In genomic region chr2:240060977-240061591, GRCh38 we compare ENCODE assay signal across 9 cellular contexts. TPM values are rescaled to one million over a fixed set of nuclear protein-coding genes. Genes with fewer than 3 reads are reported as not detected.
DNase-seq lines count a peak whose midpoint lies in the region; ATAC-seq and TF ChIP-seq lines count a peak whose summit lies in the region.
"Had no signal": no experiment of that assay in that cellular context is flagged by ENCODE, and none has a peak within 500 bp of the region (broad histone marks: within the 10 kb centered on the region; RNA-seq: fewer than 3 reads in every experiment).

No MANE protein-coding gene starts in this region.

- no peaks in the 10 kb centered on the region for H3K79me2 ChIP-seq in GM23248 (ENCODE audit: insufficient read depth)

- H3K27me3 ChIP-seq in GM23248 (replicated peaks; ENCODE audit: insufficient read depth) (peaks cover 46% of the 10 kb centered on the region), gastroesophageal sphincter (peaks cover 40% of the 10 kb centered on the region), prostate gland (replicated peaks; ENCODE audit: insufficient read depth) (no peaks in the 10 kb centered on the region)

- DNase-seq in CD1c-positive myeloid dendritic cell (ENCODE audit: extremely low spot score) (peak; percentile 65), GM23248 (peak; percentile 69), NCI-H526 (lab: John Stamatoyannopoulos, UW) (peak; percentile 48 to 78), prostate gland (ENCODE audit: low spot score) (peak; percentile 26), HuH-7.5 (ENCODE audit: low spot score) (no peak)
- DNase-seq in activated T-cell treated with anti-CD3 and anti-CD28 coated beads, Interleukin-2, amount 50 U/mL, for 72 hours, result peak; percentile 45 to 50

- in situ Hi-C loops in GM23248 (cut with MboI), result no loop called here

- H4K20me1 ChIP-seq in GM23248 (ENCODE audit: insufficient read depth), result no peaks in the 10 kb centered on the region

- no peak overlapping the region for H3K4me3 ChIP-seq in GM23248
- no peak overlapping the region for H3K4me3 ChIP-seq in gastroesophageal sphincter
- H3K4me3 ChIP-seq in prostate gland, result no peak overlapping the region

- H3K9me3 Mint-ChIP-seq in activated T-cell treated with anti-CD3 and anti-CD28 coated beads, Interleukin-2, amount 50 U/mL, for 72 hours, result no peaks in the 10 kb centered on the region

- H3K9ac ChIP-seq in GM23248, result no peak overlapping the region

- no peak overlapping the region for H3K4me3 Mint-ChIP-seq in activated T-cell treated with anti-CD3 and anti-CD28 coated beads, Interleukin-2, amount 50 U/mL, for 72 hours

- no peaks in the 10 kb centered on the region for H3K9me2 ChIP-seq in GM23248 (ENCODE audit: insufficient read depth)

- no peak overlapping the region for H3K27ac Mint-ChIP-seq in activated T-cell treated with anti-CD3 and anti-CD28 coated beads, Interleukin-2, amount 50 U/mL, for 72 hours

- H3K4me2 ChIP-seq in GM23248 (ENCODE audit: unreplicated experiment), result no peak overlapping the region

- no peaks in the 10 kb centered on the region for H3K36me3 Mint-ChIP-seq in activated T-cell treated with anti-CD3 and anti-CD28 coated beads, Interleukin-2, amount 50 U/mL, for 72 hours (ENCODE audit: insufficient read depth in 2 of 2)

- peak; percentile 55 to 62 for ATAC-seq in activated T-cell treated with anti-CD3 and anti-CD28 coated beads, Interleukin-2, amount 50 U/mL, for 72 hours (replicated peaks in 1 of 2)
- ATAC-seq in gastroesophageal sphincter, result no peak
- ATAC-seq in GM21825 (IDR thresholded peaks at IDR 0.05; ENCODE audit: unreplicated experiment), result no peak

- H3K27ac ChIP-seq in GM23248 (no peak overlapping the region), gastroesophageal sphincter (no peak overlapping the region), prostate gland (no peak overlapping the region)

- intact Hi-C loops in prostate gland (cut with DNase I), result loop anchor here (2.0 kb wide), 1 partner anchor 84 kb away; no protein-coding TSS in a partner anchor

- H3K36me3 ChIP-seq in GM23248 (ENCODE audit: low read depth), result no peaks in the 10 kb centered on the region
- no peaks in the 10 kb centered on the region for H3K36me3 ChIP-seq in gastroesophageal sphincter
- H3K36me3 ChIP-seq in prostate gland, result no peaks in the 10 kb centered on the region

- no peaks in the 10 kb centered on the region for H3K9me3 ChIP-seq in GM23248 (ENCODE audit: low read depth)
- no peaks in the 10 kb centered on the region for H3K9me3 ChIP-seq in gastroesophageal sphincter
- H3K9me3 ChIP-seq in prostate gland, result no peaks in the 10 kb centered on the region

- H2AFZ ChIP-seq in GM23248, result no peak overlapping the region

- WGBS in GM23248 (ENCODE audit: low coverage in 1 of 2, low lambda C conversion rate in 2 of 2, missing lambda C conversion rate in 2 of 2), 2 experiments, result 33 to 46% methylated on average over 4 of the region's 4 CpGs
- WGBS in gastroesophageal sphincter (ENCODE audit: low coverage in 1 of 2), 2 donors, result 47 to 49% methylated on average over 4 of the region's 4 CpGs
- 42% methylated on average over 4 of the region's 4 CpGs for WGBS in prostate gland

- H3K4me1 ChIP-seq in GM23248 (ENCODE audit: insufficient read depth), result no peaks in the 10 kb centered on the region
- no peaks in the 10 kb centered on the region for H3K4me1 ChIP-seq in gastroesophageal sphincter
- no peaks in the 10 kb centered on the region for H3K4me1 ChIP-seq in prostate gland (replicated peaks)

- peaks cover 30% of the 10 kb centered on the region for H3K27me3 Mint-ChIP-seq in activated T-cell treated with anti-CD3 and anti-CD28 coated beads, Interleukin-2, amount 50 U/mL, for 72 hours (ENCODE audit: low read depth)

- TF ChIP-seq POLR2A in gastroesophageal sphincter (IDR thresholded peaks at IDR 0.05) (no peak), prostate gland (IDR thresholded peaks at IDR 0.05) (no peak)

- no peak for TF ChIP-seq EP300 in gastroesophageal sphincter (IDR thresholded peaks at IDR 0.05)

- H3F3A ChIP-seq in GM23248 (ENCODE audit: insufficient read depth), result no peaks in the 10 kb centered on the region

- H3K4me1 Mint-ChIP-seq in activated T-cell treated with anti-CD3 and anti-CD28 coated beads, Interleukin-2, amount 50 U/mL, for 72 hours (ENCODE audit: low read depth), result no peaks in the 10 kb centered on the region

- TF ChIP-seq CTCF in gastroesophageal sphincter (IDR thresholded peaks at IDR 0.05), result peak in 3 of 4 experiments; percentile 54 to 68 (median 60)
- TF ChIP-seq CTCF in prostate gland (IDR thresholded peaks at IDR 0.05), result peak in 3 of 4 experiments; percentile 55 to 79 (median 68)

RNA-seq across cellular contexts. Expression of gene OR6B3, which starts 7.8 kb away (rescaled TPM):
- not detected in 2 replicates for total RNA-seq in GM23248 (2014; rRNA removed; shearing (Covaris generic))
- not detected in 2 replicates for polyA plus RNA-seq in GM23248 (2016; fragmentation: Nextera tagmentation; extraction: Ambion mirVana)
- not detected for total RNA-seq in activated T-cell treated with anti-CD3 and anti-CD28 coated beads, Interleukin-2, amount 50 U/mL, for 72 hours
- total RNA-seq in gastroesophageal sphincter (not detected), prostate gland (not detected)
- total RNA-seq: skeletal muscle tissue had no signal

RNA-seq across cellular contexts. Expression of gene OR6B2, which starts 30.9 kb away (rescaled TPM):
- total RNA-seq in GM23248 (2014; rRNA removed; shearing (Covaris generic)), result not detected in 2 replicates
- polyA plus RNA-seq in GM23248 (2016; fragmentation: Nextera tagmentation; extraction: Ambion mirVana), result not detected in 2 replicates
- total RNA-seq in activated T-cell treated with anti-CD3 and anti-CD28 coated beads, Interleukin-2, amount 50 U/mL, for 72 hours, result not detected
- total RNA-seq in gastroesophageal sphincter (not detected), prostate gland (not detected)
- total RNA-seq: skeletal muscle tissue had no signal

RNA-seq across cellular contexts. Expression of gene NDUFA10, which starts 35.9 kb away (rescaled TPM):
- total RNA-seq in GM23248 (2014; rRNA removed; shearing (Covaris generic)), result 154 and 207 TPM in 2 replicates
- 136 and 148 TPM in 2 replicates for polyA plus RNA-seq in GM23248 (2016; fragmentation: Nextera tagmentation; extraction: Ambion mirVana)
- total RNA-seq in activated T-cell treated with anti-CD3 and anti-CD28 coated beads, Interleukin-2, amount 50 U/mL, for 72 hours, result 100 to 1,000 TPM; 112 to 116 TPM
- total RNA-seq in gastroesophageal sphincter (100 to 1,000 TPM in 1 of 4 donors, 10 to 100 TPM in 3; 72.6 to 150 (median 80.6) TPM), prostate gland (100 to 1,000 TPM; 186 to 191 TPM)

Comparison
In these comparisons a context has a peak if more than half of its experiments do, and no peak if none do; other contexts are left out.
1. ATAC-seq: peak in activated T-cell treated with anti-CD3 and anti-CD28 coated beads, Interleukin-2, amount 50 U/mL, for 72 hours (2 of 2); none in gastroesophageal sphincter (single experiment) and GM21825 (single experiment).